In the genomic region with DNA sequence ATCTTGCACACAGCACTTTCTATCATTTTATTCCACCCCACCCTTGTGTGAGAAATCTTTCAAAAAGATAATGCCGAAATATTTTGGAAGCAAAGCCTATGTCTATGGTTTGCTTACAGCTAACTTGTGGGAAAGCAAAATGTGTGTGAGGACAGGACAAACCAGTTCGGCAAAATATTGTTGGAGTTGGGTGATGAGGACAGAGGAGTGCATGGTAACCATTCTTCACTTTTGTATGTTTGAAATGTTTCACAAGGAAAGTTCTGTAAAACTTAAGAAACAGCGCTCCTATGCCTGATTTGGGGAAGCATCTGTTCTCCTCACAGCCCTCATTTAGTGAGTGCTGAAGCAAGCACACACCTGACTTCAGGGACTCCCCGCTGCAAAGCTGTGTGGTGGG, we compare ENCODE assay signal across 26 cellular contexts.
"Had no signal": no experiment of that assay in that cellular context is flagged by ENCODE, and none has a peak within 500 bp of the region (broad histone marks: within the 10 kb centered on the region; RNA-seq: fewer than 3 reads in every experiment).

No MANE protein-coding gene starts in this region.

- H3K27ac Mint-ChIP-seq: endodermal cell, memory B cell, progenitor cell of endocrine pancreas had no signal

- H3K9ac ChIP-seq: parathyroid adenoma had no signal

- H3K27me3 ChIP-seq: colonic mucosa, foreskin keratinocyte, hepatocyte, transverse colon had no signal

- H2AFZ ChIP-seq: hepatocyte, parathyroid adenoma had no signal

- ATAC-seq: foreskin keratinocyte; gastroesophageal sphincter; heart left ventricle; left lobe of liver; natural killer cell; sciatic nerve; stimulated activated naive CD8-positive, alpha-beta T cell treated with anti-CD3 and anti-CD28 coated beads, Interleukin-15, amount 100 ng/mL, for 72 hours had no signal

- H3K4me3 Mint-ChIP-seq: dendritic cell treated with granulocyte-macrophage colony-stimulating factor and Interleukin-4, amounts not matched to agents 40 ng/mL and 50 ng/mL, for 4 days; endodermal cell; memory B cell; natural killer cell; stimulated activated naive CD8-positive, alpha-beta T cell treated with anti-CD3 and anti-CD28 coated beads, Interleukin-15, amount 100 ng/mL, for 72 hours had no signal

- DNase-seq: effector CD8-positive, alpha-beta T cell; foreskin keratinocyte; heart left ventricle; stimulated activated CD4-positive, alpha-beta T cell treated with anti-CD3 and anti-CD28 coated beads, Interleukin-12 subunit alpha, Interleukin-12 subunit beta, amount 100 ng/mL, for 4 hours; stimulated activated CD4-positive, alpha-beta T cell treated with anti-CD3 and anti-CD28 coated beads, Interleukin-1b, Interleukin-23, amount 100 ng/mL, for 48 hours; stimulated activated CD4-positive, alpha-beta T cell treated with anti-CD3 and anti-CD28 coated beads, Interleukin-4, amount 100 ng/mL, for 1 hour; stimulated activated CD8-positive, alpha-beta memory T cell treated with anti-CD3 and anti-CD28 coated beads, Interleukin-4, amount 100 ng/mL, for 48 hours; stimulated activated naive CD4-positive, alpha-beta T cell; transverse colon had no signal

- H3K36me3 ChIP-seq: colonic mucosa, esophagus muscularis mucosa, gastroesophageal sphincter, heart left ventricle, neutrophil, suprapubic skin, transverse colon had no signal

- H3K4me1 ChIP-seq: colonic mucosa, foreskin keratinocyte, gastroesophageal sphincter, parathyroid adenoma, suprapubic skin, transverse colon had no signal

- H3K27ac ChIP-seq: colonic mucosa, esophagus muscularis mucosa, foreskin keratinocyte, gastroesophageal sphincter, heart left ventricle, hepatocyte, neutrophil, parathyroid adenoma, suprapubic skin, transverse colon had no signal

- H3K4me3 ChIP-seq: colonic mucosa, esophagus muscularis mucosa, gastroesophageal sphincter, heart left ventricle, hepatocyte, lung, smooth muscle cell, suprapubic skin, transverse colon had no signal

- H3K9me3 ChIP-seq: colonic mucosa, esophagus muscularis mucosa, gastroesophageal sphincter, heart left ventricle, neutrophil, suprapubic skin, transverse colon had no signal

- H3K36me3 Mint-ChIP-seq: memory B cell, natural killer cell had no signal

- H3K4me2 ChIP-seq: hepatocyte, smooth muscle cell had no signal

- H3K4me1 Mint-ChIP-seq: memory B cell had no signal

- H3K9me3 Mint-ChIP-seq: dendritic cell treated with granulocyte-macrophage colony-stimulating factor and Interleukin-4, amounts not matched to agents 40 ng/mL and 50 ng/mL, for 4 days; endodermal cell; natural killer cell; stimulated activated naive CD8-positive, alpha-beta T cell treated with anti-CD3 and anti-CD28 coated beads, Interleukin-15, amount 100 ng/mL, for 72 hours had no signal
